In the genomic region with DNA sequence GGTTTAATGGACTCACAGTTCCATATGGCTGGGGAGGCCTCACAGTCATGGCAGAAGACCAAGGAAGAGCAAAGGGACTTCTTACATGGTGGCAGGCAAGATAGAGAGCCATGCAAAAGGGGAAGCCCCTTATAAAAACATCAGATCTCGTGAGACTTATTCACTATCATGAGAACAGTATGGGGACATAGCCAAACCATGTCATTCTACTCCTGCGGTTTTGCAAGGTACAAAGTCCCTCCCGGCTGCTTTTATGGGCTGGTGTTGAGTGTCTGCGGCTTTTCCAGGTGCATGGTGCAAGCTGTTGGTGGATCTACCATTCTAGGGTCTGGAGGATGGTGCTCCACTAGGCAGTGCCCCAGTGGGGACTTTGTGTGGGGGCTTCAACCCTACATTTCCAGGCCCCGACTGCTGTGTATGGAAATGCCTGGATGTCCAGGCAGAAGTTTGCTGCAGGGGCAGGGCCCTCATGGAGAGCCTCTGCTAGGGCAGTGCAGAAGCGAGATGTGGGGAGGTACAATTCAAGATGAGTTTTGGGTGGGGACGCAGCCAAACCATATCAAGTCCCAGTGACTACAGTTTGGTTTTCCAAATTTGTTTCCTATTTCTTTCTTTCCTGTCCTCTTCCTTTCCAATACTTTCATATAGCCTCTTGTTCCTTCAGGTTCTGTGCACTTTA, we compare ENCODE assay signal across 7 cellular contexts. TPM values are rescaled to one million over a fixed set of nuclear protein-coding genes. Genes with fewer than 3 reads are reported as not detected.
"Had no signal": no experiment of that assay in that cellular context is flagged by ENCODE, and none has a peak within 500 bp of the region (broad histone marks: within the 10 kb centered on the region; RNA-seq: fewer than 3 reads in every experiment).

No MANE protein-coding gene starts in this region.

RNA-seq across cellular contexts. Expression of gene DHRS2, which starts 26.6 kb away (rescaled TPM):
- total RNA-seq: gastrocnemius medialis, heart right ventricle, left ventricle myocardium superior, posterior vena cava, right atrium auricular region had no signal

RNA-seq across cellular contexts. Expression of gene JPH4, which starts 31.0 kb away (rescaled TPM):
- total RNA-seq: myocyte; T-helper 2 cell treated with Interferon-gamma antibody and Interleukin-4, amounts not matched to agents 100 ng/mL and 5 ng/mL, for 36 hours had no signal
